1 cellular context compared by ENCODE assay signal in the genomic region with DNA sequence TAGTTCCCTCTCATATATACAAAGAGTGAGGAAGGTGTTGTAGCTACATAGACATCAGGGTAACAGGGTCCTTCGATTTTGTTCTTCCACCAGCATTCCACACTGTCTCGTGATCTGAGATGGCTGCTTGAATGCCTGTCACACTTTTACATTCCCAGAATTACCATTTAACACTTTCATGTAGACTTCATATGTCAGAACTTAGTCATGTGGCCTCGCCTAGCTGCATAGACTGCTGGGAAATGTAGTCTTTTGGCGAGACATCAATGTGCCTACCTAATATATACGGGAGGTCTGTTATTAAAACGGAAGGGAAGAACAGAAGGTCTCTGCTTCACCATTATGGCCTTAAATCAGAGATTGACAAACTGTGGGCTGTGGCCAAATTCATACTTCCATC.
TF ChIP-seq lines count a peak whose summit lies in the region.

No MANE protein-coding gene starts in this region.

TF ChIP-seq in SK-N-SH treated with all-trans-retinoic acid at 6 μM for 48 hours, 23 proteins besides CTCF, POLR2A, EP300 and RAD21 (continued from another document):
- TF ChIP-seq ARNTL (CRISPR knock-in tag; IDR thresholded peaks at IDR 0.05; ENCODE audit: borderline replicate concordance, low read depth) (no peak), BACH2 (CRISPR knock-in tag; IDR thresholded peaks at IDR 0.05; ENCODE audit: borderline replicate concordance) (no peak)
